ENCODE assay signal across 8 cellular contexts in the genomic region with DNA sequence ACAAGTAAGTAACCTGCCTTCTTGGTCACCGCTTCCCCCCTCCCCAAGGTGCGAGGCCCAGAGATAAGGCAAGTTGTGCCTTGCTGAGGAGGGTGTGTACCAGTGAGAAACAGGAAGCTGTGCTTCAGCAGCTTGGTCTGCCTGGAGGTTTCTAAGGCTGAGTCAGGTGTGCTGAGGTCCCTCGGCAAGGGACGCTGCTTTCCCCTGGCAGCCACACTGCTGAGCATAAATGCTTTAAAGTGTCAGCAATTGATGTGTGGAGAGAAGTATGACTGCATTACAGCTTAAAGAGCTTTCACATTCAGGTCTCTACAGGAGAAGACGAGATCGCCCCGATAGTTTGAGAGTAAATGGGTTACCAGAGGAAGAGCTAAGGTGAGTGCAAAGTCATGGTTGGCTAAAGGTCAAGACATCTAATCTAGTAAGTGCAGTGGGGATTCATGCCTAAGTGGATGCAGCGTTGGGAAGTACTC.
A peak's percentile ranks its signal among the peaks of the same experiment; 100 is the strongest.
DNase-seq lines count a peak whose midpoint lies in the region; ATAC-seq and TF ChIP-seq lines count a peak whose summit lies in the region.

No MANE protein-coding gene starts in this region.

- peak overlapping the region; percentile 89 for H3K27ac Mint-ChIP-seq in activated naive CD4-positive, alpha-beta T cell treated with anti-CD3 and anti-CD28 coated beads, Interleukin-2, amount 50 U/mL, for 24 hours

- H3K79me2 ChIP-seq in SU-DHL-6 (ENCODE audit: insufficient read depth, low read length): no peaks in the 10 kb centered on the region

- TF ChIP-seq CTCF in SU-DHL-6 (IDR thresholded peaks at IDR 0.05; ENCODE audit: insufficient read depth, low read length, poor library complexity, severe bottlenecking) (no peak), kidney epithelial cell (IDR thresholded peaks at IDR 0.05; ENCODE audit: insufficient read depth, low read length, poor library complexity, severe bottlenecking) (no peak), BE2C (IDR thresholded peaks at IDR 0.05; ENCODE audit: low read depth, low read length) (no peak)

- peak overlapping the region; percentile 28; the same call in 1 of the 2 replicates for H3K9ac ChIP-seq in SU-DHL-6 (ENCODE audit: low read length)

- peak overlapping the region; percentile 83 for H3K4me3 Mint-ChIP-seq in activated naive CD4-positive, alpha-beta T cell treated with anti-CD3 and anti-CD28 coated beads, Interleukin-2, amount 50 U/mL, for 24 hours

- H3K36me3 ChIP-seq in SU-DHL-6 (ENCODE audit: low read length): no peaks in the 10 kb centered on the region
- no peaks in the 10 kb centered on the region for H3K36me3 ChIP-seq in kidney epithelial cell (ENCODE audit: control insufficient read depth, insufficient read depth, low read length)
- H3K36me3 ChIP-seq in BE2C: no peaks in the 10 kb centered on the region

- no peaks in the 10 kb centered on the region for H3K27me3 ChIP-seq in SU-DHL-6 (ENCODE audit: low read length)
- H3K27me3 ChIP-seq in kidney epithelial cell (ENCODE audit: control insufficient read depth, insufficient read depth, low read length): no peaks in the 10 kb centered on the region
- H3K27me3 ChIP-seq in BE2C: no peaks in the 10 kb centered on the region

- peak; percentile 99 for ATAC-seq in GM21390 (IDR thresholded peaks at IDR 0.05; ENCODE audit: unreplicated experiment)

- peak overlapping the region; percentile 46 for H3K4me2 ChIP-seq in SU-DHL-6 (ENCODE audit: low read depth, low read length, poor library complexity, severe bottlenecking)

- H3K9me3 ChIP-seq in SU-DHL-6 (ENCODE audit: insufficient read depth, low read length): no peaks in the 10 kb centered on the region
- no peaks in the 10 kb centered on the region for H3K9me3 ChIP-seq in BE2C

- no peak overlapping the region for H2AFZ ChIP-seq in SU-DHL-6 (ENCODE audit: low read depth, low read length, severe bottlenecking)

- H3K4me3 ChIP-seq in SU-DHL-6 (ENCODE audit: insufficient read depth, low read length, poor library complexity, severe bottlenecking) (no peak overlapping the region), kidney epithelial cell (ENCODE audit: low read depth, low read length) (peak overlapping the region; percentile 36), BE2C (ENCODE audit: low read depth, low read length) (no peak overlapping the region)

- H3K4me1 Mint-ChIP-seq in activated naive CD4-positive, alpha-beta T cell treated with anti-CD3 and anti-CD28 coated beads, Interleukin-2, amount 50 U/mL, for 24 hours: peaks cover 79% of the 10 kb centered on the region

- H3K36me3 Mint-ChIP-seq in activated naive CD4-positive, alpha-beta T cell treated with anti-CD3 and anti-CD28 coated beads, Interleukin-2, amount 50 U/mL, for 24 hours: no peaks in the 10 kb centered on the region

- no peaks in the 10 kb centered on the region for H3K9me3 Mint-ChIP-seq in activated naive CD4-positive, alpha-beta T cell treated with anti-CD3 and anti-CD28 coated beads, Interleukin-2, amount 50 U/mL, for 24 hours

- 0 out of 2 replicates have a peak, but pooled peaks cover 4% of the 10 kb centered on the region for H4K20me1 ChIP-seq in SU-DHL-6 (ENCODE audit: low read depth, low read length)

- no peaks in the 10 kb centered on the region for H3K4me1 ChIP-seq in BE2C

- peak; percentile 87 for DNase-seq in DMS153 treated with DMSO at 0.1 percent for 48 hours (lab: John Stamatoyannopoulos, UW; ENCODE audit: unreplicated experiment)
- peak; percentile 73 for DNase-seq in HPDE6-E6E7 (ENCODE audit: extremely low spot score)
- no peak for DNase-seq in kidney epithelial cell (ENCODE audit: low read depth)
- peak; percentile 41 to 71 (median 58) for DNase-seq in stimulated activated CD4-positive, alpha-beta T cell treated with anti-CD3 and anti-CD28 coated beads, TNF-alpha, amount 100 ng/mL, for 48 hours (ENCODE audit: low read depth in 3 of 3)
- no peak for DNase-seq in BE2C

- no peak overlapping the region for H3K27ac ChIP-seq in SU-DHL-6 (ENCODE audit: low read depth, low read length)

- no peaks in the 10 kb centered on the region for H3F3A ChIP-seq in SU-DHL-6 (ENCODE audit: insufficient read depth)

- no peaks in the 10 kb centered on the region for H3K9me2 ChIP-seq in SU-DHL-6 (replicated peaks; ENCODE audit: insufficient read depth, low read length)

- no peaks in the 10 kb centered on the region for H3K27me3 Mint-ChIP-seq in activated naive CD4-positive, alpha-beta T cell treated with anti-CD3 and anti-CD28 coated beads, Interleukin-2, amount 50 U/mL, for 24 hours

Comparison
In these comparisons a context has a peak if more than half of its experiments do, and no peak if none do; other contexts are left out.
1. DNase-seq: peak in DMS153 treated with DMSO at 0.1 percent for 48 hours (single experiment), HPDE6-E6E7 (single experiment) and stimulated activated CD4-positive, alpha-beta T cell treated with anti-CD3 and anti-CD28 coated beads, TNF-alpha, amount 100 ng/mL, for 48 hours (3 of 3); none in kidney epithelial cell (single experiment) and BE2C (single experiment).